Comparison of ENCODE assay signal across 20 cellular contexts in genomic region chr15:22954326-22954725, GRCh38. TPM values are rescaled to one million over a fixed set of nuclear protein-coding genes. Genes with fewer than 3 reads are reported as not detected.
DNase-seq lines count a peak whose midpoint lies in the region; ATAC-seq and TF ChIP-seq lines count a peak whose summit lies in the region.
"Had no signal": no experiment of that assay in that cellular context is flagged by ENCODE, and none has a peak within 500 bp of the region (broad histone marks: within the 10 kb centered on the region; RNA-seq: fewer than 3 reads in every experiment).

No MANE protein-coding gene starts in this region.

- no peaks in the 10 kb centered on the region for H3K27me3 Mint-ChIP-seq in endodermal cell (ENCODE audit: insufficient read depth)

- peak overlapping the region in 2 of 10 experiments; percentile 34; a peak in 2 of 20 replicates for H3K4me3 ChIP-seq in BLaER1 treated with 17β-estradiol and CSF1 and Interleukin-3, amounts not matched to agents 10 nM and 100 nM
- H3K4me3 ChIP-seq in ascending aorta (no peak overlapping the region), endodermal cell (ENCODE audit: low read length) (no peak overlapping the region), thoracic aorta (no peak overlapping the region)

- H3K36me3 Mint-ChIP-seq in endodermal cell (ENCODE audit: low read depth) = peaks cover 3% of the 10 kb centered on the region

- H3K9me3 Mint-ChIP-seq in endodermal cell = no peaks in the 10 kb centered on the region
- H3K9me3 Mint-ChIP-seq: CD14-positive monocyte had no signal

- peak overlapping the region; percentile 80 to 100 (median 96) for H3K4me2 ChIP-seq in BLaER1 treated with 17β-estradiol and CSF1 and Interleukin-3, amounts not matched to agents 10 nM and 100 nM
- H3K4me2 ChIP-seq: KMS-11 had no signal

- ATAC-seq in thoracic aorta (ENCODE audit: insufficient number of reproducible peaks, low FRiP score, low read depth) (no peak), GM18868 (IDR thresholded peaks at IDR 0.05; ENCODE audit: unreplicated experiment) (no peak)
- ATAC-seq: SK-N-SH treated with all-trans-retinoic acid at 6 μM for 48 hours had no signal

- no peaks in the 10 kb centered on the region; a peak in 2 of 22 replicates for H3K27me3 ChIP-seq in BLaER1 treated with 17β-estradiol and CSF1 and Interleukin-3, amounts not matched to agents 10 nM and 100 nM
- no peaks in the 10 kb centered on the region for H3K27me3 ChIP-seq in ascending aorta
- H3K27me3 ChIP-seq in endodermal cell (ENCODE audit: control insufficient read depth, insufficient read depth, low read length, poor library complexity, severe bottlenecking) = no peaks in the 10 kb centered on the region
- no peaks in the 10 kb centered on the region for H3K27me3 ChIP-seq in thoracic aorta (replicated peaks; ENCODE audit: insufficient read depth)

- peak overlapping the region; percentile 55 for H3K27ac Mint-ChIP-seq in endodermal cell

- H3K27ac ChIP-seq in BLaER1 treated with 17β-estradiol and CSF1 and Interleukin-3, amounts not matched to agents 10 nM and 100 nM = peak overlapping the region in 10 of 11 experiments; percentile 26 to 86 (median 77); a peak in 17 of 22 replicates
- peak overlapping the region; percentile 61 to 81 for H3K27ac ChIP-seq in ascending aorta
- H3K27ac ChIP-seq in endodermal cell (ENCODE audit: low read depth, low read length) = no peak overlapping the region
- H3K27ac ChIP-seq in thoracic aorta = peak overlapping the region; percentile 74 to 86
- H3K27ac ChIP-seq: KMS-11 had no signal

- H3K36me3 ChIP-seq in BLaER1 treated with 17β-estradiol and CSF1 and Interleukin-3, amounts not matched to agents 10 nM and 100 nM = no peaks in the 10 kb centered on the region
- H3K36me3 ChIP-seq in ascending aorta (no peaks in the 10 kb centered on the region), endodermal cell (ENCODE audit: control insufficient read depth, insufficient read depth, low read length) (no peaks in the 10 kb centered on the region), thoracic aorta (no peaks in the 10 kb centered on the region)

- H4K20me1 ChIP-seq in BLaER1 treated with 17β-estradiol and CSF1 and Interleukin-3, amounts not matched to agents 10 nM and 100 nM = peaks cover 32 to 100% (median 89%) of the 10 kb centered on the region in 11 experiments

- no peak for TF ChIP-seq CTCF in ascending aorta (IDR thresholded peaks at IDR 0.05)
- TF ChIP-seq CTCF in endodermal cell (conservative IDR thresholded peaks at IDR 0.05) = no peak
- no peak for TF ChIP-seq CTCF in thoracic aorta (IDR thresholded peaks at IDR 0.05)

- DNase-seq in ascending aorta (ENCODE audit: low spot score in 2 of 2) = peak in 1 of 2 donors; percentile 58
- no peak for DNase-seq in endodermal cell
- no peak for DNase-seq in thoracic aorta (ENCODE audit: low spot score)
- DNase-seq in COR-L47 (lab: John Stamatoyannopoulos, UW) = no peak
- no peak for DNase-seq in T-helper 2 cell
- DNase-seq in GOT3 (lab: John Stamatoyannopoulos, UW) = no peak
- DNase-seq: GDM1; MV-4-11; NCI-H1417; NCI-H187; NCI-H2107; NCI-H510A; NCI-H748 treated with DMSO at 0.1 percent for 48 hours; NK-92 treated with Interleukin-12 subunit alpha and Interleukin-12 subunit beta, amount 100 ng/mL, for 24 hours; SHP77 treated with DMSO at 0.1 percent for 48 hours had no signal

- no peak overlapping the region for H3K4me3 Mint-ChIP-seq in endodermal cell
- H3K4me3 Mint-ChIP-seq: CD14-positive monocyte had no signal

- H3K9ac ChIP-seq in BLaER1 treated with 17β-estradiol and CSF1 and Interleukin-3, amounts not matched to agents 10 nM and 100 nM = peak overlapping the region; percentile 18 to 77 (median 70); a peak in 19 of 22 replicates
- H3K9ac ChIP-seq in endodermal cell (ENCODE audit: extremely low read depth, low read length, poor library complexity, severe bottlenecking) = no peak overlapping the region
- H3K9ac ChIP-seq: KMS-11 had no signal

- H3K4me1 ChIP-seq in BLaER1 treated with 17β-estradiol and CSF1 and Interleukin-3, amounts not matched to agents 10 nM and 100 nM = peaks cover 100% of the 10 kb centered on the region in 10 experiments
- H3K4me1 ChIP-seq in ascending aorta (peaks cover 25 to 72% of the 10 kb centered on the region in 2 donors), endodermal cell (ENCODE audit: control insufficient read depth, insufficient read depth, low read length) (no peaks in the 10 kb centered on the region), thoracic aorta (ENCODE audit: control insufficient read depth in 1 of 2, low read depth in 2 of 2) (peaks cover 68 to 100% of the 10 kb centered on the region in 2 donors)

- H3K4me1 Mint-ChIP-seq in endodermal cell = peaks cover 14% of the 10 kb centered on the region

- intact Hi-C loops in ascending aorta (cut with DNase I) = no loop called here

- 93 to 94% methylated on average over 11 to 12 of the region's 12 CpGs for WGBS in endodermal cell (ENCODE audit: insufficient coverage in 1 of 2, insufficient read length in 1 of 2), 2 experiments

- no peaks in the 10 kb centered on the region for H3K9me3 ChIP-seq in BLaER1 treated with 17β-estradiol and CSF1 and Interleukin-3, amounts not matched to agents 10 nM and 100 nM (replicated peaks in 1 of 11)
- no peaks in the 10 kb centered on the region for H3K9me3 ChIP-seq in ascending aorta
- H3K9me3 ChIP-seq in endodermal cell (ENCODE audit: control insufficient read depth, low read length) = no peaks in the 10 kb centered on the region
- H3K9me3 ChIP-seq in thoracic aorta = no peaks in the 10 kb centered on the region

RNA-seq across cellular contexts. Expression of gene CYFIP1, which starts 25.8 kb away (rescaled TPM):
- total RNA-seq in ascending aorta (94.7 TPM), endodermal cell (100 to 1,000 TPM; 134 to 139 TPM), thoracic aorta (100 to 1,000 TPM; 112 to 150 TPM)
- 81.2 TPM for polyA plus RNA-seq in endodermal cell (2013, experiment 1 of 2)
- polyA plus RNA-seq in endodermal cell (2013, experiment 2 of 2) = 81.8 TPM
